1 cellular context compared by ENCODE assay signal in genomic region chr11:9075441-9076000, GRCh38.
TF ChIP-seq lines count a peak whose summit lies in the region.

No MANE protein-coding gene starts in this region.

TF ChIP-seq in SK-N-SH, 30 proteins besides CTCF, POLR2A, EP300 and RAD21 (continued from another document):
- TF ChIP-seq MXI1 (IDR thresholded peaks at IDR 0.05; ENCODE audit: low read depth, low read length) (no peak), USF2 (IDR thresholded peaks at IDR 0.05; ENCODE audit: borderline replicate concordance, low read depth, low read length) (no peak), POLR2AphosphoS5 (IDR thresholded peaks at IDR 0.05; ENCODE audit: low read depth, low read length) (no peak)
